Comparison of ENCODE assay signal across 8 cellular contexts in genomic region chr1:53196485-53197271, GRCh38. TPM values are rescaled to one million over a fixed set of nuclear protein-coding genes. Genes with fewer than 3 reads are reported as not detected.
DNase-seq lines count a peak whose midpoint lies in the region; ATAC-seq and TF ChIP-seq lines count a peak whose summit lies in the region.

Gene CPT2, plus strand, starts transcription at chr1:53196824. Its CDS starts 120 bp downstream, at chr1:53196944.

- H3K27ac Mint-ChIP-seq in naive B cell, result peak within 1 kb of the TSS; percentile 90 to 99 (median 97)
- peak within 1 kb of the TSS; percentile 96 for H3K27ac Mint-ChIP-seq in stimulated activated effector memory CD8-positive, alpha-beta T cell treated with anti-CD3 and anti-CD28 coated beads, Interleukin-12 subunit alpha, Interleukin-12 subunit beta, amount 100 ng/mL, for 72 hours

- H3K36me3 Mint-ChIP-seq in naive B cell, result peaks cover 0 to 13% of the 10 kb centered on the region in 2 donors
- peaks cover 15% of the 10 kb centered on the region for H3K36me3 Mint-ChIP-seq in stimulated activated effector memory CD8-positive, alpha-beta T cell treated with anti-CD3 and anti-CD28 coated beads, Interleukin-12 subunit alpha, Interleukin-12 subunit beta, amount 100 ng/mL, for 72 hours

- peak; percentile 97 for DNase-seq in Daoy (ENCODE audit: low read depth)
- peak; percentile 62 for DNase-seq in GOT3 (lab: John Stamatoyannopoulos, UW)
- DNase-seq in LoVo (ENCODE audit: low spot score), result peak; percentile 94
- DNase-seq in RWPE1 (ENCODE audit: low spot score), result peak; percentile 96
- peak; percentile 79 to 87 for DNase-seq in activated T-helper 1 cell treated with anti-CD3 and anti-CD28 coated beads, Interleukin-2, amount 50 U/mL, for 16 hours (ENCODE audit: low read depth in 1 of 2, low spot score in 1 of 2)
- peak; percentile 93 for DNase-seq in fibroblast of gingiva (ENCODE audit: low read depth)
- peak; percentile 83 for DNase-seq in naive B cell
- peak; percentile 86 to 93 for DNase-seq in stimulated activated effector memory CD8-positive, alpha-beta T cell treated with anti-CD3 and anti-CD28 coated beads, Interleukin-12 subunit alpha, Interleukin-12 subunit beta, amount 100 ng/mL, for 72 hours (ENCODE audit: low spot score in 2 of 2)

- POLR2A ChIA-PET in RWPE1 (lab: Yijun Ruan, JAX; ENCODE audit: low non-redundant PET), result no interaction called here

- peak within 1 kb of the TSS; percentile 83 to 98 (median 96) for H3K4me3 Mint-ChIP-seq in naive B cell
- peak within 1 kb of the TSS; percentile 84 for H3K4me3 Mint-ChIP-seq in stimulated activated effector memory CD8-positive, alpha-beta T cell treated with anti-CD3 and anti-CD28 coated beads, Interleukin-12 subunit alpha, Interleukin-12 subunit beta, amount 100 ng/mL, for 72 hours

- peak within 1 kb of the TSS; percentile 85 for H3K27ac ChIP-seq in RWPE1

- no peaks in the 10 kb centered on the region for H3K27me3 Mint-ChIP-seq in naive B cell

- TF ChIP-seq CTCF in RWPE1 (conservative IDR thresholded peaks at IDR 0.05; ENCODE audit: low read depth), result no peak

- peaks cover 16 to 36% (median 21%) of the 10 kb centered on the region in 3 donors for H3K4me1 Mint-ChIP-seq in naive B cell
- peaks cover 24% of the 10 kb centered on the region for H3K4me1 Mint-ChIP-seq in stimulated activated effector memory CD8-positive, alpha-beta T cell treated with anti-CD3 and anti-CD28 coated beads, Interleukin-12 subunit alpha, Interleukin-12 subunit beta, amount 100 ng/mL, for 72 hours

- peak; percentile 94 to 96 for ATAC-seq in naive B cell (ENCODE audit: low read depth in 2 of 2)
- ATAC-seq in stimulated activated effector memory CD8-positive, alpha-beta T cell treated with anti-CD3 and anti-CD28 coated beads, Interleukin-12 subunit alpha, Interleukin-12 subunit beta, amount 100 ng/mL, for 72 hours, result peak; percentile 99

- CTCF ChIA-PET in RWPE1 (lab: Yijun Ruan, JAX), result interaction anchor here (1.0 kb wide), 2 partner anchors 9 to 11 kb away, joined by 4 to 5 read pairs; no protein-coding TSS in a partner anchor

- H3K9me3 Mint-ChIP-seq in naive B cell, result peaks cover 0 to 4% (median 0%) of the 10 kb centered on the region in 7 donors
- H3K9me3 Mint-ChIP-seq in stimulated activated effector memory CD8-positive, alpha-beta T cell treated with anti-CD3 and anti-CD28 coated beads, Interleukin-12 subunit alpha, Interleukin-12 subunit beta, amount 100 ng/mL, for 72 hours, result no peaks in the 10 kb centered on the region

RNA-seq across cellular contexts. Expression of gene CPT2, which starts in this region (rescaled TPM):
- total RNA-seq in Daoy (2014; rRNA removed; shearing (Covaris generic)), result 13.7 and 18.3 TPM in 2 replicates
- polyA plus RNA-seq in naive B cell (ENCODE audit: low read depth in 6 of 6), result 10 to 100 TPM; 21.2 to 39.1 (median 28.5) TPM

Comparison
In these comparisons a context has a peak if more than half of its experiments do, and no peak if none do; other contexts are left out.
1. Peak in every context shown above with its lines: DNase-seq, ATAC-seq and H3K27ac ChIP-seq.